In the genomic region with DNA sequence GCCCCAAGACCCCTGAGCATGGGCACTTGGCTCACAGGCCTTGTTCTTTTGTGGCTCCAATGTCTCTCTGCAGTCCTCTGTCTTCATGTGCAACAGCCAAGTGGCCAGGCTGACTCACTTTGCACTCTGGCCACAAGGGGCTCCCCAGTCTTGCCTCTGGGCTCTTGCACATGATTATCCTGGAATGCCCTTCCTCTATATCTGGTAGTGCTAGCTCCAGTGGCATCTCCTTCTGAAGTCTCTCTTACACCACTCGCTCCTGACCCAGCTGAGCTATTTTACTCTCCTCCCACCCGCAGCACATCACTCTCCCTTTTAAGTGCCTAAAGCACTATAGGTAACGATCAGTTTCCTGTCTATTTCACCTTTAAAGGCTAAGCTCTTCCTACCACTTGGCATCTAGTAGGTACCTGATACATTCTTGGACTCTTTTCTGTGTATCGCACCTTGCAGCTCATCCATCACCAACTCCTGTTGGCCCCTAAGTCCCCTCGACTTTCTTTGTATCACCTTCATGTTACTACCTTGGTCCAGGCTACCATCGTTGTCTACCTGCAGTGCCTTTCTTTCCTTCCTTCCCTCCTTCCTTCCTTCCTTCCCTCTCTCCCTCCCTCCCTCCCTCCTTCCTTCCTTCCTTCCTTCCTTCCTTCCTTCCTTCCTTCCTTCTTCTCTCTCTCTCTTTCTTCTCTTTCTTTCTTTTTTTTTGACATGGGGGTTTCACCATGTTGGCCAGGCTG, we compare ENCODE assay signal across 9 cellular contexts. TPM values are rescaled to one million over a fixed set of nuclear protein-coding genes. Genes with fewer than 3 reads are reported as not detected.
DNase-seq lines count a peak whose midpoint lies in the region; ATAC-seq, FAIRE-seq and TF ChIP-seq lines count a peak whose summit lies in the region.
"Had no signal": no experiment of that assay in that cellular context is flagged by ENCODE, and none has a peak within 500 bp of the region (broad histone marks: within the 10 kb centered on the region; RNA-seq: fewer than 3 reads in every experiment).

No MANE protein-coding gene starts in this region.

- H3K9me3 ChIP-seq in colonic mucosa = no peaks in the 10 kb centered on the region
- H3K9me3 ChIP-seq in trophoblast cell (ENCODE audit: insufficient read depth, low read depth, low read length) = no peaks in the 10 kb centered on the region

- peak; percentile 25 for TF ChIP-seq CTCF in colonic mucosa (IDR thresholded peaks at IDR 0.05)

- no peak overlapping the region for H4K91ac ChIP-seq in trophoblast cell (ENCODE audit: low read depth, low read length)

- TF ChIP-seq POLR2A in GM12891 (IDR thresholded peaks at IDR 0.05; ENCODE audit: low read depth, low read length) = no peak

- H3K18ac ChIP-seq in trophoblast cell (ENCODE audit: low read length) = no peak overlapping the region

- no peak overlapping the region for H2AFZ ChIP-seq in trophoblast cell (ENCODE audit: insufficient read depth, low read length, poor library complexity)

- H2BK5ac ChIP-seq in trophoblast cell (ENCODE audit: low read depth, low read length, poor library complexity) = no peak overlapping the region

- H4K12ac ChIP-seq in trophoblast cell (ENCODE audit: low read depth, low read length) = no peak overlapping the region

- H2BK12ac ChIP-seq in trophoblast cell (ENCODE audit: low read length) = no peak overlapping the region

- H3K4me2 ChIP-seq in trophoblast cell (ENCODE audit: low read length) = no peak overlapping the region

- intact Hi-C loops in colonic mucosa (cut with DNase I) = no loop called here

- H3K4ac ChIP-seq in trophoblast cell (ENCODE audit: low read depth, low read length) = no peak overlapping the region

- H3K36me3 ChIP-seq in colonic mucosa (no peaks in the 10 kb centered on the region), trophoblast cell (ENCODE audit: control insufficient read depth in 1 of 2, insufficient read depth in 2 of 2, low read length in 2 of 2) (no peaks in the 10 kb centered on the region)

- no peaks in the 10 kb centered on the region for H3K4me1 ChIP-seq in colonic mucosa
- no peaks in the 10 kb centered on the region for H3K4me1 ChIP-seq in trophoblast cell (ENCODE audit: control insufficient read depth in 1 of 2, insufficient read depth in 2 of 2, low read length in 2 of 2)

- H3K4me3 ChIP-seq in colonic mucosa (no peak overlapping the region), trophoblast cell (ENCODE audit: low read depth, low read length) (no peak overlapping the region)

- H3K27ac ChIP-seq in colonic mucosa = no peak overlapping the region
- no peak overlapping the region for H3K27ac ChIP-seq in trophoblast cell (ENCODE audit: low read depth, low read length)

- H2BK120ac ChIP-seq in trophoblast cell (ENCODE audit: insufficient read depth, low read length, poor library complexity) = no peak overlapping the region

- H3K27me3 ChIP-seq in colonic mucosa (no peaks in the 10 kb centered on the region), trophoblast cell (ENCODE audit: insufficient read depth, low read length) (peaks cover 2% of the 10 kb centered on the region)

- H3K9ac ChIP-seq in colonic mucosa (ENCODE audit: low read depth in 2 of 2, low read length in 2 of 2) (no peak overlapping the region), trophoblast cell (ENCODE audit: low read length) (no peak overlapping the region)

- DNase-seq in GM12891 (ENCODE audit: insufficient read length, low spot score) = no peak
- DNase-seq in NAMALWA (ENCODE audit: low spot score) = peak; percentile 35
- no peak for DNase-seq in colonic mucosa
- DNase-seq in trophoblast cell = peak; percentile 73 to 84
- no peak for DNase-seq in COR-L47 (lab: John Stamatoyannopoulos, UW)
- DNase-seq in NCI-H146 treated with DMSO at 0.1 percent for 48 hours (lab: John Stamatoyannopoulos, UW; ENCODE audit: unreplicated experiment) = no peak
- DNase-seq: NCI-H1436 had no signal

- no peak overlapping the region for H2AK5ac ChIP-seq in trophoblast cell (ENCODE audit: low read length)

- H4K8ac ChIP-seq in trophoblast cell (ENCODE audit: low read depth, low read length) = no peak overlapping the region

- no peak overlapping the region for H3K14ac ChIP-seq in trophoblast cell (ENCODE audit: low read length)

- H3K23ac ChIP-seq in trophoblast cell (ENCODE audit: low read length) = no peak overlapping the region

- no CpG with 5 or more reads among the region's 6 CpGs for WGBS in trophoblast cell (ENCODE audit: extremely low coverage, insufficient coverage, insufficient read length)

- ATAC-seq in HG03139 (IDR thresholded peaks at IDR 0.05; ENCODE audit: unreplicated experiment) = no peak

- FAIRE-seq in GM12891 (lab: Jason Lieb, UNC) = peak; percentile 51
- FAIRE-seq: colon had no signal

- no peaks in the 10 kb centered on the region for H3K79me1 ChIP-seq in trophoblast cell (ENCODE audit: low read length)

- H3K79me2 ChIP-seq in trophoblast cell (ENCODE audit: control insufficient read depth, insufficient read depth, low read length, poor library complexity) = no peaks in the 10 kb centered on the region

TF ChIP-seq in GM12891, 5 proteins besides CTCF, POLR2A, EP300 and RAD21:
- no peak for TF ChIP-seq TAF1 (IDR thresholded peaks at IDR 0.05; ENCODE audit: low read depth, low read length)
- TF ChIP-seq PAX5 (IDR thresholded peaks at IDR 0.05; ENCODE audit: insufficient read depth, low read length, severe bottlenecking) = no peak
- TF ChIP-seq POLR2AphosphoS5 (IDR thresholded peaks at IDR 0.05; ENCODE audit: low read depth, low read length) = no peak
- TF ChIP-seq SPI1 (IDR thresholded peaks at IDR 0.05; ENCODE audit: low read depth, low read length) = no peak
- TF ChIP-seq POU2F2 (IDR thresholded peaks at IDR 0.05; ENCODE audit: low read depth, low read length) = no peak

RNA-seq across cellular contexts. Expression of a gene that starts 21.8 kb away (rescaled TPM):
- 0.22 TPM for polyA plus RNA-seq in GM12891 (2012; ENCODE audit: low read depth, missing spikeins)
- total RNA-seq in colonic mucosa = under 1 TPM; 0.37 TPM
- polyA plus RNA-seq in trophoblast cell (2013) = 0.48 and 0.53 TPM in 2 replicates

Comparison
In these comparisons a context has a peak if more than half of its experiments do, and no peak if none do; other contexts are left out.
1. DNase-seq: peak in NAMALWA (single experiment) and trophoblast cell (2 of 2); none in GM12891 (single experiment), colonic mucosa (single experiment), COR-L47 (single experiment) and NCI-H146 treated with DMSO at 0.1 percent for 48 hours (single experiment).